In genomic region chr10:6364283-6364682, GRCh38 we compare ENCODE assay signal across 18 cellular contexts.
DNase-seq lines count a peak whose midpoint lies in the region; ATAC-seq and TF ChIP-seq lines count a peak whose summit lies in the region.
"Had no signal": no experiment of that assay in that cellular context is flagged by ENCODE, and none has a peak within 500 bp of the region (broad histone marks: within the 10 kb centered on the region; RNA-seq: fewer than 3 reads in every experiment).

No MANE protein-coding gene starts in this region.

- no peak overlapping the region for H2BK12ac ChIP-seq in mesenchymal stem cell (ENCODE audit: low read length in 2 of 2)

- no peaks in the 10 kb centered on the region for H3K4me1 Mint-ChIP-seq in activated CD4-positive, alpha-beta T cell treated with anti-CD3 and anti-CD28 coated beads, Interleukin-2, amount 10 ng/mL, durations not matched to agents 24 days and 14 days
- H3K4me1 Mint-ChIP-seq in activated naive CD8-positive, alpha-beta T cell treated with anti-CD3 and anti-CD28 coated beads, Interleukin-2, amount 50 U/mL, for 24 hours: no peaks in the 10 kb centered on the region

- peaks cover 17% of the 10 kb centered on the region for H3K9me3 ChIP-seq in mesenchymal stem cell (ENCODE audit: control insufficient read depth, low read length)
- H3K9me3 ChIP-seq: HAP-1 had no signal

- H4K8ac ChIP-seq in mesenchymal stem cell (ENCODE audit: low read length): no peak overlapping the region

- in situ Hi-C loops in brain microvascular endothelial cell (cut with HindIII; ENCODE audit: low pct_ligation_motif_present, low sequenced_read_pairs): no loop called here

- intact Hi-C loops in activated CD4-positive, alpha-beta T cell treated with anti-CD3 and anti-CD28 coated beads, Interleukin-2, amount 10 ng/mL, durations not matched to agents 24 days and 14 days (cut with micrococcal nuclease): no loop called here

- no peaks in the 10 kb centered on the region for H3K79me1 ChIP-seq in mesenchymal stem cell (replicated peaks; ENCODE audit: low read length, poor library complexity, severe bottlenecking)

- H3K9me3 Mint-ChIP-seq in activated CD4-positive, alpha-beta T cell treated with anti-CD3 and anti-CD28 coated beads, Interleukin-2, amount 10 ng/mL, durations not matched to agents 24 days and 14 days: peaks cover 34% of the 10 kb centered on the region
- H3K9me3 Mint-ChIP-seq in activated naive CD8-positive, alpha-beta T cell treated with anti-CD3 and anti-CD28 coated beads, Interleukin-2, amount 50 U/mL, for 24 hours: peaks cover 14% of the 10 kb centered on the region

- no peak overlapping the region for H3K4me3 ChIP-seq in mesenchymal stem cell (ENCODE audit: insufficient read depth in 1 of 2, low read depth in 1 of 2, low read length in 2 of 2)
- H3K4me3 ChIP-seq in brain microvascular endothelial cell (ENCODE audit: low read depth, low read length): no peak overlapping the region
- H3K4me3 ChIP-seq: BLaER1 treated with 17β-estradiol and CSF1 and Interleukin-3, amounts not matched to agents 10 nM and 100 nM; HAP-1 had no signal

- H3K4me2 ChIP-seq in mesenchymal stem cell (ENCODE audit: low read length, poor library complexity, severe bottlenecking): no peak overlapping the region

- H3K27ac ChIP-seq in VCaP: peak overlapping the region; percentile 93
- H3K27ac ChIP-seq in mesenchymal stem cell (ENCODE audit: low read length, poor library complexity, severe bottlenecking): peak overlapping the region; percentile 7
- no peak overlapping the region for H3K27ac ChIP-seq in brain microvascular endothelial cell
- H3K27ac ChIP-seq: BLaER1 treated with 17β-estradiol and CSF1 and Interleukin-3, amounts not matched to agents 10 nM and 100 nM; HL-60 had no signal

- H2AK5ac ChIP-seq in mesenchymal stem cell (ENCODE audit: low read length, severe bottlenecking): no peak overlapping the region

- no peak overlapping the region for H3K4me3 Mint-ChIP-seq in activated CD4-positive, alpha-beta T cell treated with anti-CD3 and anti-CD28 coated beads, Interleukin-2, amount 10 ng/mL, durations not matched to agents 24 days and 14 days
- no peak overlapping the region for H3K4me3 Mint-ChIP-seq in activated naive CD8-positive, alpha-beta T cell treated with anti-CD3 and anti-CD28 coated beads, Interleukin-2, amount 50 U/mL, for 24 hours
- H3K4me3 Mint-ChIP-seq: B cell; CD8-positive, alpha-beta T cell had no signal

- no peaks in the 10 kb centered on the region for H3K27me3 Mint-ChIP-seq in activated CD4-positive, alpha-beta T cell treated with anti-CD3 and anti-CD28 coated beads, Interleukin-2, amount 10 ng/mL, durations not matched to agents 24 days and 14 days
- H3K27me3 Mint-ChIP-seq in activated naive CD8-positive, alpha-beta T cell treated with anti-CD3 and anti-CD28 coated beads, Interleukin-2, amount 50 U/mL, for 24 hours: no peaks in the 10 kb centered on the region
- H3K27me3 Mint-ChIP-seq: B cell had no signal

- H3K27ac Mint-ChIP-seq in activated CD4-positive, alpha-beta T cell treated with anti-CD3 and anti-CD28 coated beads, Interleukin-2, amount 10 ng/mL, durations not matched to agents 24 days and 14 days: no peak overlapping the region
- no peak overlapping the region for H3K27ac Mint-ChIP-seq in activated naive CD8-positive, alpha-beta T cell treated with anti-CD3 and anti-CD28 coated beads, Interleukin-2, amount 50 U/mL, for 24 hours
- H3K27ac Mint-ChIP-seq: B cell; CD8-positive, alpha-beta T cell had no signal

- peaks cover 19% of the 10 kb centered on the region for H3K36me3 Mint-ChIP-seq in activated CD4-positive, alpha-beta T cell treated with anti-CD3 and anti-CD28 coated beads, Interleukin-2, amount 10 ng/mL, durations not matched to agents 24 days and 14 days (ENCODE audit: low read depth)
- H3K36me3 Mint-ChIP-seq in activated naive CD8-positive, alpha-beta T cell treated with anti-CD3 and anti-CD28 coated beads, Interleukin-2, amount 50 U/mL, for 24 hours (ENCODE audit: low read depth): peaks cover 8% of the 10 kb centered on the region

- 88% methylated on average over 2 of the region's 2 CpGs for WGBS in mesenchymal stem cell

- H3K4me1 ChIP-seq in mesenchymal stem cell (ENCODE audit: control insufficient read depth, insufficient read depth, low read depth, low read length): no peaks in the 10 kb centered on the region
- H3K4me1 ChIP-seq: HAP-1 had no signal

- no peak overlapping the region for H2BK15ac ChIP-seq in mesenchymal stem cell (ENCODE audit: low read depth, poor library complexity, severe bottlenecking)

- H3K18ac ChIP-seq in mesenchymal stem cell (ENCODE audit: low read depth in 1 of 2, low read length in 2 of 2): peak overlapping the region in 1 of 2 experiments; percentile 21

- H2BK120ac ChIP-seq in mesenchymal stem cell (ENCODE audit: low read depth, low read length): no peak overlapping the region

- peak; percentile 45 for DNase-seq in activated CD4-positive, alpha-beta T cell treated with anti-CD3 and anti-CD28 coated beads, Interleukin-2, amount 10 ng/mL, durations not matched to agents 24 days and 14 days
- DNase-seq in activated CD4-positive, alpha-beta T cell treated with anti-CD3 and anti-CD28 coated beads for 1 hour: no peak
- DNase-seq in mesenchymal stem cell: no peak
- no peak for DNase-seq in activated naive CD8-positive, alpha-beta T cell treated with anti-CD3 and anti-CD28 coated beads, Interleukin-2, amount 50 U/mL, for 24 hours
- no peak for DNase-seq in brain microvascular endothelial cell
- DNase-seq: 8988T; Calu3; CD8-positive, alpha-beta T cell; DMS79 treated with DMSO at 0.1 percent for 48 hours; GF-D8; IMR-90 had no signal

- no peak overlapping the region for H3K23ac ChIP-seq in mesenchymal stem cell (ENCODE audit: low read length in 2 of 2)

- H3K36me3 ChIP-seq in mesenchymal stem cell (ENCODE audit: control insufficient read depth in 1 of 2, insufficient read depth in 2 of 2, low read depth in 1 of 2, low read length in 2 of 2) (no peaks in the 10 kb centered on the region), brain microvascular endothelial cell (replicated peaks) (no peaks in the 10 kb centered on the region)
- H3K36me3 ChIP-seq: HAP-1 had no signal

- peak overlapping the region; percentile 39 for H4K91ac ChIP-seq in mesenchymal stem cell (ENCODE audit: low read length)

- H3K4ac ChIP-seq in mesenchymal stem cell (ENCODE audit: low read depth in 1 of 2, low read length in 2 of 2): no peak overlapping the region

- H2BK5ac ChIP-seq in mesenchymal stem cell (ENCODE audit: low read depth, low read length, poor library complexity, severe bottlenecking): no peak overlapping the region

- ATAC-seq in esophagus mucosa (peak; percentile 83), GM18868 (IDR thresholded peaks at IDR 0.05; ENCODE audit: unreplicated experiment) (no peak)
- no peak for ATAC-seq in activated naive CD8-positive, alpha-beta T cell treated with anti-CD3 and anti-CD28 coated beads, Interleukin-2, amount 50 U/mL, for 24 hours
- ATAC-seq: CD8-positive, alpha-beta T cell had no signal

- TF ChIP-seq CTCF in VCaP (conservative IDR thresholded peaks at IDR 0.05) (no peak), brain microvascular endothelial cell (IDR thresholded peaks at IDR 0.05; ENCODE audit: low read depth, low read length, missing control alignments) (no peak)

- H3K9ac ChIP-seq in mesenchymal stem cell (ENCODE audit: low read length): no peak overlapping the region
- H3K9ac ChIP-seq: BLaER1 treated with 17β-estradiol and CSF1 and Interleukin-3, amounts not matched to agents 10 nM and 100 nM had no signal

- H2AFZ ChIP-seq in mesenchymal stem cell (ENCODE audit: low read depth, low read length): no peak overlapping the region

- no peak overlapping the region for H3K14ac ChIP-seq in mesenchymal stem cell (ENCODE audit: low read length in 2 of 2)

- H3K27me3 ChIP-seq in mesenchymal stem cell (ENCODE audit: control insufficient read depth in 1 of 2, insufficient read depth in 1 of 2, low read length in 2 of 2): peaks cover 5 to 12% of the 10 kb centered on the region in 2 experiments
- no peaks in the 10 kb centered on the region for H3K27me3 ChIP-seq in brain microvascular endothelial cell (replicated peaks)
- H3K27me3 ChIP-seq: BLaER1 treated with 17β-estradiol and CSF1 and Interleukin-3, amounts not matched to agents 10 nM and 100 nM had no signal
